ENCODE assay signal across 16 cellular contexts in the genomic region with DNA sequence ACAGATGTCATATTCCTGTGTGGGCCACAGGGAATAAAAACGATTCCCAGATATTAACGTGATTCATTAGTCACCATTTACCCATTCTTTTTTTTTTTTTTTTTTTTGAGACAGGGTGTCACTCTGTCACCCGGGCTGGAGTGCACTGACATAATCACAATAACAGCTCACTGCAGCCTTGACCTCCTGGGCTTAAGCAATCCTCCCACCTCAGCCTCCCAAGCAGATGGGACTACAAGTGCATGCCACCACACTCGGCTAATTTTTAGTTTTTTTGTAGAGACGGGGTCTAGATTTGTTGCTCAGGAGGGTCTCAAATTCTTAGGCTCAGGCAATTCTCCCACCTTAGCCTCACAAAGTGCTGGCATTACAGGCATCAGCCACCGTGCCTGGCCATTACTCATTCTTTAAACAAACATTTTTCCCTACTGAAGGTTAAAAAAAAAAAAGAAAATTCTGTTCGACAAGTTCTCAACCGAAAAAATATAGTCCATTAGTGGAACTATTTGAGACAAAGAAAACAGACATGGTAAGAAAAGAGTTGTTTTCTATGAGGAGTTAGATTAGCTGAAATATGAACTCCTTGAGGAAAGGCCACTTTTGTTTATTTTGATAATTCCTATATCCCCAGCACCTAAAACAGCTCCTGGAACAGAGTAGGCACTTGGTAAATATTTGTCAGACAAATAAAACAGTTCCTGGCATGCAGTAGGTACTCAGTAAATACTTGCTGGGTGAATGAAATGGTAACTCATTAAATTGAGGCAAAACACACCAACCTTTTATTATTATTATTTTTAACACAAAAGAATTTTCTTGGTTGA.
"Had no signal": no experiment of that assay in that cellular context is flagged by ENCODE, and none has a peak within 500 bp of the region (broad histone marks: within the 10 kb centered on the region; RNA-seq: fewer than 3 reads in every experiment).

No MANE protein-coding gene starts in this region.

- H2AFZ ChIP-seq: hepatocyte had no signal

- H3K4me1 ChIP-seq: thyroid gland had no signal

- H3K27ac Mint-ChIP-seq: activated CD8-positive, alpha-beta T cell treated with anti-CD3 and anti-CD28 coated beads, Interleukin-2, amount 10 ng/mL, durations not matched to agents 7 days and 5 days; activated naive CD8-positive, alpha-beta T cell treated with anti-CD3 and anti-CD28 coated beads for 36 hours; memory B cell; natural killer cell; stimulated activated memory B cell treated with anti-CD40 and anti-IgM and Interleukin-4, amounts not matched to agents 10 μg/mL and 1 μg/mL and 100 μg/mL, for 72 hours; WTC11 had no signal

- H3K9me3 ChIP-seq: neutrophil, thyroid gland had no signal

- H3K4me3 Mint-ChIP-seq: activated CD8-positive, alpha-beta T cell treated with anti-CD3 and anti-CD28 coated beads, Interleukin-2, amount 10 ng/mL, durations not matched to agents 7 days and 5 days; activated naive CD8-positive, alpha-beta T cell treated with anti-CD3 and anti-CD28 coated beads for 36 hours; activated T-helper 1 cell treated with anti-CD3 and anti-CD28 coated beads, Interleukin-12 subunit alpha, Interleukin-12 subunit beta, Interleukin-2, Interleukin-4 antibody, amounts not matched to agents 30 ng/mL and 10 ng/mL and 1 ng/mL, durations not matched to agents 14 hours and 24 hours and 36 hours; memory B cell; natural killer cell; stimulated activated memory B cell treated with anti-CD40 and anti-IgM and Interleukin-4, amounts not matched to agents 10 μg/mL and 1 μg/mL and 100 μg/mL, for 72 hours; WTC11 had no signal

- H3K9me3 Mint-ChIP-seq: activated naive CD8-positive, alpha-beta T cell treated with anti-CD3 and anti-CD28 coated beads for 36 hours; activated T-helper 1 cell treated with anti-CD3 and anti-CD28 coated beads, Interleukin-12 subunit alpha, Interleukin-12 subunit beta, Interleukin-2, Interleukin-4 antibody, amounts not matched to agents 30 ng/mL and 10 ng/mL and 1 ng/mL, durations not matched to agents 14 hours and 24 hours and 36 hours; memory B cell; natural killer cell; stimulated activated memory B cell treated with anti-CD40 and anti-IgM and Interleukin-4, amounts not matched to agents 10 μg/mL and 1 μg/mL and 100 μg/mL, for 72 hours had no signal

- H3K4me3 ChIP-seq: hepatocyte, thyroid gland had no signal

- H3K4me1 Mint-ChIP-seq: memory B cell, natural killer cell, WTC11 had no signal

- H3K36me3 Mint-ChIP-seq: natural killer cell had no signal

- ATAC-seq: activated CD8-positive, alpha-beta T cell treated with anti-CD3 and anti-CD28 coated beads, Interleukin-2, amount 10 ng/mL, durations not matched to agents 7 days and 5 days; left ventricle myocardium superior; natural killer cell; stimulated activated memory B cell treated with anti-CD40 and anti-IgM and Interleukin-4, amounts not matched to agents 10 μg/mL and 1 μg/mL and 100 μg/mL, for 72 hours; WTC11 had no signal

- DNase-seq: activated CD4-positive, alpha-beta T cell treated with anti-CD3 and anti-CD28 coated beads for 4 hours; activated CD8-positive, alpha-beta T cell treated with anti-CD3 and anti-CD28 coated beads, Interleukin-2, amount 10 ng/mL, durations not matched to agents 7 days and 5 days; activated naive CD8-positive, alpha-beta T cell treated with anti-CD3 and anti-CD28 coated beads for 36 hours; erythroblast; kidney; left ventricle myocardium superior; natural killer cell; posterior cingulate gyrus; thyroid gland had no signal

- H3K27me3 Mint-ChIP-seq: activated naive CD8-positive, alpha-beta T cell treated with anti-CD3 and anti-CD28 coated beads for 36 hours; memory B cell; stimulated activated memory B cell treated with anti-CD40 and anti-IgM and Interleukin-4, amounts not matched to agents 10 μg/mL and 1 μg/mL and 100 μg/mL, for 72 hours had no signal

- H3K27me3 ChIP-seq: hepatocyte, neutrophil, thyroid gland had no signal

- H3K4me2 ChIP-seq: hepatocyte had no signal

- FAIRE-seq: kidney, TTC549 had no signal

- H3K27ac ChIP-seq: hepatocyte, neutrophil, thyroid gland had no signal
